ENCODE assay signal across 16 cellular contexts in the genomic region with DNA sequence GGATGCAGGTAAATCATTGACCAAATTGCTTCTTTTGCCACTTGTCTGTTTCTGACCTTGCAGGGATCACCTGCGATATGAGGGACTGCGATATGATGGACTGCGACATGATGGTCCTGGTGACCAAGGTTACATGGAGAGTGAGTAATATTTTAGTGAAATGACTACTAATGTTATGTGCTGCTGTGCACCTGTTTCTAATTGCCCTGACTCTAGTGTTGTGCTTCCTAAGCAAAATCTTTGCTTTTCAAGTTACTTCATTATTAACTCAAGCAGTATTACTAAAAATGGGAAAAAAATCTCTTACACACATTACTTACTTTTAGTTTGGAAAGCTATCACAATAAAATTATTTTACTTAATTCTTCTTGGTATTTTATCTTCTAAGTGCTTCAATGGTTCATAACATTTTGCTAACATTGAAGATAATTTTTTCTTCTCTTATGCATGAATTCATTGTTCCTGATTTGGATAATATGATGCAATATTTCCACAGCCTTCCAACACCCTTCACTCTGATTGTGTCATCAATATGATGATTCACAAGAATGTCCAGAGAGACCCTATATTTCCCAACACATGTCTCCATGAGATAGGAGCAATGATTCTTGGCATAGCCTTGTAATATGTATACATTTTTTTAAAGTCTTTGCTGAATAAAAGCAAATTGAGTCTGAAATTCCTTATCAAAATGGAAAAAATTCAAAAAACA.
DNase-seq lines count a peak whose midpoint lies in the region; ATAC-seq, FAIRE-seq and TF ChIP-seq lines count a peak whose summit lies in the region.
"Had no signal": no experiment of that assay in that cellular context is flagged by ENCODE, and none has a peak within 500 bp of the region (broad histone marks: within the 10 kb centered on the region; RNA-seq: fewer than 3 reads in every experiment).

No MANE protein-coding gene starts in this region.

- peak; percentile 74 for ATAC-seq in left ventricle myocardium superior
- no peak for ATAC-seq in activated CD8-positive, alpha-beta memory T cell treated with anti-CD3 and anti-CD28 coated beads, Interleukin-2, amount 10 ng/mL, durations not matched to agents 7 days and 5 days
- no peak for ATAC-seq in activated T-helper 17 cell treated with anti-CD3 and anti-CD28 coated beads, Interleukin-2, amount 50 U/mL, for 72 hours (replicated peaks)
- ATAC-seq: lower lobe of right lung had no signal

- H3K36me3 ChIP-seq in ACC112 (ENCODE audit: insufficient read depth, low read length) = no peaks in the 10 kb centered on the region
- H3K36me3 ChIP-seq in astrocyte (ENCODE audit: insufficient read depth, low read length) = no peaks in the 10 kb centered on the region
- H3K36me3 ChIP-seq in transverse colon = no peaks in the 10 kb centered on the region
- H3K36me3 ChIP-seq: lower lobe of right lung, SJSA1, uterus had no signal

- H4K20me1 ChIP-seq in astrocyte (ENCODE audit: insufficient read depth, low read length) = no peaks in the 10 kb centered on the region

- H3K79me2 ChIP-seq in ACC112 (ENCODE audit: control insufficient read depth, insufficient read depth, low read length, unreplicated experiment) (no peaks in the 10 kb centered on the region), astrocyte (ENCODE audit: insufficient read depth, low read length) (no peaks in the 10 kb centered on the region)

- TF ChIP-seq EP300 in transverse colon (IDR thresholded peaks at IDR 0.05; ENCODE audit: low read depth) = no peak

- no peak overlapping the region for H3K9ac ChIP-seq in astrocyte (ENCODE audit: low read length)

- no peaks in the 10 kb centered on the region for H3K36me3 Mint-ChIP-seq in astrocyte (ENCODE audit: low read depth, unreplicated experiment)
- H3K36me3 Mint-ChIP-seq in activated CD8-positive, alpha-beta memory T cell treated with anti-CD3 and anti-CD28 coated beads, Interleukin-2, amount 10 ng/mL, durations not matched to agents 7 days and 5 days = no peaks in the 10 kb centered on the region
- H3K36me3 Mint-ChIP-seq in activated T-helper 17 cell treated with anti-CD3 and anti-CD28 coated beads, Interleukin-2, amount 50 U/mL, for 72 hours (ENCODE audit: low read depth) = no peaks in the 10 kb centered on the region

- H3K27ac ChIP-seq in ACC112 (ENCODE audit: low read depth, low read length) (peak overlapping the region; percentile 63), astrocyte (ENCODE audit: low read depth, low read length) (no peak overlapping the region), transverse colon (no peak overlapping the region)
- H3K27ac ChIP-seq: lower lobe of right lung, SJSA1, uterus had no signal

- TF ChIP-seq CTCF in astrocyte (IDR thresholded peaks at IDR 0.05; ENCODE audit: insufficient read depth, low read depth, low read length) (no peak), transverse colon (IDR thresholded peaks at IDR 0.05) (no peak)

- H2AFZ ChIP-seq in ACC112 (ENCODE audit: low read length, unreplicated experiment) (peak overlapping the region; percentile 39), astrocyte (ENCODE audit: low read depth, low read length) (no peak overlapping the region)

- 97% methylated on average over 3 of the region's 3 CpGs; no CpG with 5 or more reads in 1 of the 2 donors for WGBS in transverse colon (ENCODE audit: low coverage in 1 of 2), 2 donors

- no peaks in the 10 kb centered on the region for H3K4me1 Mint-ChIP-seq in astrocyte (ENCODE audit: low read depth, unreplicated experiment)
- H3K4me1 Mint-ChIP-seq in activated CD8-positive, alpha-beta memory T cell treated with anti-CD3 and anti-CD28 coated beads, Interleukin-2, amount 10 ng/mL, durations not matched to agents 7 days and 5 days = no peaks in the 10 kb centered on the region
- H3K4me1 Mint-ChIP-seq in activated T-helper 17 cell treated with anti-CD3 and anti-CD28 coated beads, Interleukin-2, amount 50 U/mL, for 72 hours = no peaks in the 10 kb centered on the region

- DNase-seq in LoVo (ENCODE audit: low spot score) (peak; percentile 16), astrocyte (ENCODE audit: low read depth) (peak; percentile 31), left ventricle myocardium superior (no peak), hypothalamus (lab: John Stamatoyannopoulos, UW) (no peak), transverse colon (no peak)
- no peak for DNase-seq in activated CD8-positive, alpha-beta memory T cell treated with anti-CD3 and anti-CD28 coated beads, Interleukin-2, amount 10 ng/mL, durations not matched to agents 7 days and 5 days
- DNase-seq: activated B cell treated with CpG ODN at 0.5 μM for 24 hours; activated T-cell treated with anti-CD3 and anti-CD28 coated beads, Interleukin-2, amount 50 U/mL, for 1 hour; amygdala; lower lobe of right lung; NCI-H1048; NCI-H510A; uterus had no signal

- CTCF ChIA-PET in activated CD8-positive, alpha-beta memory T cell treated with anti-CD3 and anti-CD28 coated beads, Interleukin-2, amount 10 ng/mL, durations not matched to agents 7 days and 5 days (lab: Charles Lee) = no interaction called here

- H3K9me3 Mint-ChIP-seq in astrocyte (ENCODE audit: unreplicated experiment) = peaks cover 3% of the 10 kb centered on the region
- no peaks in the 10 kb centered on the region for H3K9me3 Mint-ChIP-seq in activated CD8-positive, alpha-beta memory T cell treated with anti-CD3 and anti-CD28 coated beads, Interleukin-2, amount 10 ng/mL, durations not matched to agents 7 days and 5 days (ENCODE audit: low read depth)
- H3K9me3 Mint-ChIP-seq in activated T-helper 17 cell treated with anti-CD3 and anti-CD28 coated beads, Interleukin-2, amount 50 U/mL, for 72 hours = peaks cover 3% of the 10 kb centered on the region
- H3K9me3 Mint-ChIP-seq: activated B cell treated with CpG ODN at 0.5 μM for 24 hours had no signal

- H3K27me3 Mint-ChIP-seq in astrocyte (ENCODE audit: low read depth, unreplicated experiment) = no peaks in the 10 kb centered on the region
- peaks cover 25% of the 10 kb centered on the region for H3K27me3 Mint-ChIP-seq in activated CD8-positive, alpha-beta memory T cell treated with anti-CD3 and anti-CD28 coated beads, Interleukin-2, amount 10 ng/mL, durations not matched to agents 7 days and 5 days
- peaks cover 3% of the 10 kb centered on the region for H3K27me3 Mint-ChIP-seq in activated T-helper 17 cell treated with anti-CD3 and anti-CD28 coated beads, Interleukin-2, amount 50 U/mL, for 72 hours

- H3K4me3 Mint-ChIP-seq in astrocyte (ENCODE audit: unreplicated experiment) = no peak overlapping the region
- H3K4me3 Mint-ChIP-seq in activated CD8-positive, alpha-beta memory T cell treated with anti-CD3 and anti-CD28 coated beads, Interleukin-2, amount 10 ng/mL, durations not matched to agents 7 days and 5 days = no peak overlapping the region
- H3K4me3 Mint-ChIP-seq in activated T-helper 17 cell treated with anti-CD3 and anti-CD28 coated beads, Interleukin-2, amount 50 U/mL, for 72 hours = no peak overlapping the region
- H3K4me3 Mint-ChIP-seq: activated B cell treated with CpG ODN at 0.5 μM for 24 hours had no signal

- in situ Hi-C loops in transverse colon (cut with MboI; ENCODE audit: low pct_ligation_motif_present in 1 of 4, low pct_unique_long_range_greater_than_20kb in 1 of 4, low sequenced_read_pairs in 3 of 4) = loop anchor here in 3 of 4 donors (25.0 kb wide), 2 partner anchors 242 to 1308 kb away; no protein-coding TSS in a partner anchor

- H3K9me3 ChIP-seq in astrocyte (ENCODE audit: insufficient read depth, low read depth, low read length) (no peaks in the 10 kb centered on the region), transverse colon (no peaks in the 10 kb centered on the region)
- H3K9me3 ChIP-seq: lower lobe of right lung, SJSA1, uterus had no signal

- H3K4me3 ChIP-seq in ACC112 (ENCODE audit: low read depth, low read length) (no peak overlapping the region), astrocyte (ENCODE audit: insufficient read depth, low read depth, low read length) (no peak overlapping the region), transverse colon (no peak overlapping the region)
- H3K4me3 ChIP-seq: lower lobe of right lung, SJSA1, uterus had no signal

- intact Hi-C loops in left ventricle myocardium superior (cut with micrococcal nuclease) (loop anchor here (10.0 kb wide), 1 partner anchor 135 kb away; no protein-coding TSS in a partner anchor), transverse colon (cut with DNase I; ENCODE audit: low total_unique reads) (loop anchor here (5.0 kb wide), 1 partner anchor 1517 kb away; no protein-coding TSS in a partner anchor)

- no peaks in the 10 kb centered on the region for H3K27me3 ChIP-seq in ACC112 (ENCODE audit: insufficient read depth, low read length)
- H3K27me3 ChIP-seq in astrocyte (ENCODE audit: insufficient read depth, low read length) = no peaks in the 10 kb centered on the region
- no peaks in the 10 kb centered on the region for H3K27me3 ChIP-seq in transverse colon
- H3K27me3 ChIP-seq: SJSA1, uterus had no signal

- no peak overlapping the region for H3K4me2 ChIP-seq in astrocyte (ENCODE audit: low read length)

- TF ChIP-seq POLR2A in transverse colon (IDR thresholded peaks at IDR 0.05) = no peak

- FAIRE-seq in astrocyte (lab: Jason Lieb, UNC) = peak; percentile 55

- H3K4me1 ChIP-seq in ACC112 (ENCODE audit: control insufficient read depth, insufficient read depth, low read length, unreplicated experiment) (peaks cover 13% of the 10 kb centered on the region), astrocyte (ENCODE audit: insufficient read depth, low read length) (no peaks in the 10 kb centered on the region), transverse colon (peaks cover 0 to 4% (median 0%) of the 10 kb centered on the region in 4 donors)
- H3K4me1 ChIP-seq: lower lobe of right lung, SJSA1, uterus had no signal

- peak overlapping the region; percentile 1 for H3K27ac Mint-ChIP-seq in astrocyte (ENCODE audit: unreplicated experiment)
- no peak overlapping the region for H3K27ac Mint-ChIP-seq in activated CD8-positive, alpha-beta memory T cell treated with anti-CD3 and anti-CD28 coated beads, Interleukin-2, amount 10 ng/mL, durations not matched to agents 7 days and 5 days
- H3K27ac Mint-ChIP-seq in activated T-helper 17 cell treated with anti-CD3 and anti-CD28 coated beads, Interleukin-2, amount 50 U/mL, for 72 hours = no peak overlapping the region
- H3K27ac Mint-ChIP-seq: activated B cell treated with CpG ODN at 0.5 μM for 24 hours had no signal

Comparison
In these comparisons a context has a peak if more than half of its experiments do, and no peak if none do; other contexts are left out.
1. DNase-seq: peak in LoVo (single experiment) and astrocyte (single experiment); none in left ventricle myocardium superior (single experiment), activated CD8-positive, alpha-beta memory T cell treated with anti-CD3 and anti-CD28 coated beads, Interleukin-2, amount 10 ng/mL, durations not matched to agents 7 days and 5 days (single experiment), hypothalamus (0 of 51) and transverse colon (single experiment).